Comparison of ENCODE assay signal across 8 cellular contexts in the genomic region with DNA sequence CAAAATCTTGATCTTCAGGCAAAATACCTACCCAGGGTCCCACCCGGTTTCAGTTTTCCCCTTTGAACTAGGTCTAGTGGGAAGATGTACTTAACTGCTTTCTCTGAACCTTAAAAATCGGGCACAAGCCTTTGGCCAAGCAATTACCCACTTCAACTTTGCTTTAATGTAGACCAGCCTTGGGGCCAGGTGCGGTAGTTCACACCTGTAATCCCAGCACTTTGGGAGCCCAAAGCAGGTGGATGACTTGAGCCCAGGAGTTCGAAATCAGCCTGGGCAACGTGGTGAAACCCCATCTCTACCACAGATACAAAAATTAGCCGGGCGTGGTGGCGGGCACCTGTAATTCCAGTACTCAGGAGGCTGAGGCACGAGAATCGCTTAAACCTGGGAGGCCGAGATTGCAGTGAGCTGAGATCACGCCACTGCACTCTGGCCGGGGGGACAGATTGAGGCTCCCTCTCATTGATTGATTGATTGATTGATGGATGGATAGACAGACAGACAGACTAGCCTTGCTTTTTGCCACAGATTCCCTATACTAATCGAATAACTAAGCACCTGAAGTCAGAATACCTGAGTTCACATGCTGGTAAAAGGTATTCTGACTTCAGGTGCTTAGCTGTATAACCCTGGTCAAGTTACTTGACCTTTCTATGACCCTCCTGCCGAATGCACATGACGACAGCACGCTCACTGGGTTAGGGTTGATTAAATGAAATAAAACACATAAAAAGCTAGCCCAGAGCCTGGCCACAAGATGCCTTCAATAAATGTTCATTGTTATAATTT. TPM values are rescaled to one million over a fixed set of nuclear protein-coding genes. Genes with fewer than 3 reads are reported as not detected.
DNase-seq lines count a peak whose midpoint lies in the region; ATAC-seq, FAIRE-seq and TF ChIP-seq lines count a peak whose summit lies in the region.

No MANE protein-coding gene starts in this region.

- peak overlapping the region; percentile 46 for H3K27ac ChIP-seq in angular gyrus (ENCODE audit: low read depth, low read length)
- peak overlapping the region; percentile 76 for H3K27ac ChIP-seq in HepG2 (ENCODE audit: extremely low read length, insufficient read depth, low read length)
- peak overlapping the region; percentile 98 for H3K27ac ChIP-seq in thoracic aorta

- CTCF ChIA-PET in activated CD4-positive, alpha-beta T cell treated with anti-CD3 and anti-CD28 coated beads, Interleukin-2, amount 10 ng/mL, durations not matched to agents 7 days and 5 days (lab: Charles Lee) = interaction anchor here (1.0 to 1.2 kb wide), 3 partner anchors 11 to 51 kb away, joined by 3 to 6 read pairs (median 4); no protein-coding TSS in a partner anchor
- CTCF ChIA-PET in HepG2 (lab: Yijun Ruan, JAX; ENCODE audit: low intra/inter-chr PET ratio, low total read pairs) = interaction anchor here (2.1 kb wide), 1 partner anchor 51 kb away, joined by 7 read pairs; no protein-coding TSS in a partner anchor

- intact Hi-C loops in HepG2 (cut with micrococcal nuclease; ENCODE audit: unreplicated experiment) = loop anchor here (1.0 kb wide), 2 partner anchors 14 to 20 kb away; no protein-coding TSS in a partner anchor

- H3K4me3 ChIP-seq in HepG2 (replicated peaks in 1 of 3; ENCODE audit: insufficient read depth in 1 of 3, low read depth in 2 of 3, low read length in 3 of 3) (peak overlapping the region; percentile 61 to 81 (median 80)), thoracic aorta (peak overlapping the region; percentile 90)

- H3K9me3 ChIP-seq in HepG2 (ENCODE audit: low read length) = no peaks in the 10 kb centered on the region
- no peaks in the 10 kb centered on the region for H3K9me3 ChIP-seq in thoracic aorta

- H3K27ac Mint-ChIP-seq in activated CD4-positive, alpha-beta T cell treated with anti-CD3 and anti-CD28 coated beads, Interleukin-2, amount 10 ng/mL, durations not matched to agents 7 days and 5 days = peak overlapping the region; percentile 91

- no peak for FAIRE-seq in HepG2 (lab: Jason Lieb, UNC)

- peak overlapping the region; percentile 82 for H3K4me2 ChIP-seq in HepG2 (ENCODE audit: low read depth, low read length)

- H3K4me3 Mint-ChIP-seq in activated CD4-positive, alpha-beta T cell treated with anti-CD3 and anti-CD28 coated beads, Interleukin-2, amount 10 ng/mL, durations not matched to agents 7 days and 5 days = peak overlapping the region; percentile 91

- H3K27me3 ChIP-seq in HepG2 (ENCODE audit: control insufficient read depth in 1 of 2, insufficient read depth in 2 of 2, low read length in 2 of 2) = no peaks in the 10 kb centered on the region; a peak in 1 of 5 replicates
- no peaks in the 10 kb centered on the region for H3K27me3 ChIP-seq in thoracic aorta (replicated peaks; ENCODE audit: insufficient read depth)

- H3K9me3 Mint-ChIP-seq in activated CD4-positive, alpha-beta T cell treated with anti-CD3 and anti-CD28 coated beads, Interleukin-2, amount 10 ng/mL, durations not matched to agents 7 days and 5 days = no peaks in the 10 kb centered on the region

- TF ChIP-seq EP300 in HepG2 (IDR thresholded peaks at IDR 0.05; ENCODE audit: low read depth in 2 of 2, low read length in 2 of 2) = no peak
- no peak for TF ChIP-seq EP300 in HepG2 (CRISPR knock-in tag; IDR thresholded peaks at IDR 0.05; ENCODE audit: borderline replicate concordance)

- no peak for TF ChIP-seq RAD21 in HepG2 (CRISPR knock-in tag; IDR thresholded peaks at IDR 0.05)

- POLR2A ChIA-PET in activated CD4-positive, alpha-beta T cell treated with anti-CD3 and anti-CD28 coated beads, Interleukin-2, amount 10 ng/mL, durations not matched to agents 7 days and 5 days (lab: Charles Lee) = no interaction called here
- POLR2A ChIA-PET in HepG2 (lab: Yijun Ruan, JAX) = interaction anchor here (1.2 to 8.6 kb wide), 5 partner anchors 14 to 80 kb away, joined by 3 to 127 read pairs (median 6); partner anchors contain the start of gene ZCCHC8

- no peaks in the 10 kb centered on the region for H3K27me3 Mint-ChIP-seq in activated CD4-positive, alpha-beta T cell treated with anti-CD3 and anti-CD28 coated beads, Interleukin-2, amount 10 ng/mL, durations not matched to agents 7 days and 5 days

- H3K79me2 ChIP-seq in HepG2 (ENCODE audit: insufficient read depth, low read length) = peaks cover 47% of the 10 kb centered on the region

- 56% methylated on average over 14 of the region's 17 CpGs for WGBS in HepG2 (ENCODE audit: low lambda C conversion rate)

- H3K36me3 ChIP-seq in HepG2 (replicated peaks in 1 of 2; ENCODE audit: control insufficient read depth in 1 of 2, insufficient read depth in 2 of 2, low read length in 2 of 2) (no peaks in the 10 kb centered on the region), thoracic aorta (no peaks in the 10 kb centered on the region)

- ATAC-seq in HepG2 (no peak), thoracic aorta (ENCODE audit: insufficient number of reproducible peaks, low FRiP score, low read depth) (no peak)

- H4K20me1 ChIP-seq in HepG2 (ENCODE audit: insufficient read depth, low read length) = no peaks in the 10 kb centered on the region

- no TSS peak for BruUV-seq in HepG2 (replicated peaks; lab: Mats Ljungman, UMichigan)

- peak overlapping the region; percentile 91; the same call in 1 of the 2 replicates for H3K9ac ChIP-seq in HepG2 (ENCODE audit: insufficient read depth, low read depth, low read length)

- in situ Hi-C loops in HepG2 (cut with HindIII; ENCODE audit: extremely low pct_ligation_motif_present, low pct_unique_long_range_greater_than_20kb) = no loop called here

- H2AFZ ChIP-seq in HepG2 (ENCODE audit: low read length) = no peak overlapping the region

- no peak for TF ChIP-seq POLR2A in HepG2 (IDR thresholded peaks at IDR 0.05; ENCODE audit: insufficient read depth in 1 of 2, low read depth in 2 of 2, low read length in 2 of 2)

- peaks cover 32% of the 10 kb centered on the region for H3K4me1 Mint-ChIP-seq in activated CD4-positive, alpha-beta T cell treated with anti-CD3 and anti-CD28 coated beads, Interleukin-2, amount 10 ng/mL, durations not matched to agents 7 days and 5 days

- DNase-seq in activated CD4-positive, alpha-beta T cell treated with anti-CD3 and anti-CD28 coated beads, Interleukin-2, amount 10 ng/mL, durations not matched to agents 7 days and 5 days = no peak
- no peak for DNase-seq in activated CD4-positive, alpha-beta T cell treated with anti-CD3 and anti-CD28 coated beads, Interleukin-2, amount 50 U/mL, for 4 hours
- DNase-seq in HepG2 (ENCODE audit: low spot score) (no peak), thoracic aorta (ENCODE audit: low spot score) (no peak), SIG-M5 (lab: John Stamatoyannopoulos, UW) (no peak), DMS53 treated with DMSO at 0.1 percent for 48 hours (lab: John Stamatoyannopoulos, UW; ENCODE audit: unreplicated experiment) (no peak)
- DNase-seq in stimulated activated CD4-positive, alpha-beta T cell treated with anti-CD3 and anti-CD28 coated beads, Interleukin-12 subunit alpha, Interleukin-12 subunit beta, amount 100 ng/mL, for 4 hours = no peak

- peaks cover 15% of the 10 kb centered on the region for H3K36me3 Mint-ChIP-seq in activated CD4-positive, alpha-beta T cell treated with anti-CD3 and anti-CD28 coated beads, Interleukin-2, amount 10 ng/mL, durations not matched to agents 7 days and 5 days (ENCODE audit: low read depth)

- peaks cover 55% of the 10 kb centered on the region for H3K4me1 ChIP-seq in HepG2 (ENCODE audit: insufficient read depth, low read length)
- H3K4me1 ChIP-seq in thoracic aorta (ENCODE audit: control insufficient read depth in 1 of 2, low read depth in 2 of 2) = peaks cover 22 to 38% of the 10 kb centered on the region in 2 donors

- TF ChIP-seq CTCF in HepG2 (CRISPR knock-in tag; IDR thresholded peaks at IDR 0.05) = no peak
- no peak for TF ChIP-seq CTCF in thoracic aorta (IDR thresholded peaks at IDR 0.05)

TF ChIP-seq in HepG2, 621 proteins besides CTCF, POLR2A, EP300 and RAD21 (continues in another document):
- no peak for TF ChIP-seq ZBTB20 (CRISPR knock-in tag; IDR thresholded peaks at IDR 0.05; ENCODE audit: borderline replicate concordance, low read depth)
- TF ChIP-seq, protein P1, sequence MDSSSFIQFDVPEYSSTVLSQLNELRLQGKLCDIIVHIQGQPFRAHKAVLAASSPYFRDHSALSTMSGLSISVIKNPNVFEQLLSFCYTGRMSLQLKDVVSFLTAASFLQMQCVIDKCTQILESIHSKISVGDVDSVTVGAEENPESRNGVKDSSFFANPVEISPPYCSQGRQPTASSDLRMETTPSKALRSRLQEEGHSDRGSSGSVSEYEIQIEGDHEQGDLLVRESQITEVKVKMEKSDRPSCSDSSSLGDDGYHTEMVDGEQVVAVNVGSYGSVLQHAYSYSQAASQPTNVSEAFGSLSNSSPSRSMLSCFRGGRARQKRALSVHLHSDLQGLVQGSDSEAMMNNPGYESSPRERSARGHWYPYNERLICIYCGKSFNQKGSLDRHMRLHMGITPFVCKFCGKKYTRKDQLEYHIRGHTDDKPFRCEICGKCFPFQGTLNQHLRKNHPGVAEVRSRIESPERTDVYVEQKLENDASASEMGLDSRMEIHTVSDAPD (CRISPR knock-in tag; IDR thresholded peaks at IDR 0.05) = no peak

RNA-seq across cellular contexts. Expression of gene CLIP1, which starts 1.8 kb away (rescaled TPM):
- total RNA-seq in activated CD4-positive, alpha-beta T cell treated with anti-CD3 and anti-CD28 coated beads, Interleukin-2, amount 10 ng/mL, durations not matched to agents 7 days and 5 days = 10 to 100 TPM; 75.6 to 76.5 TPM
- 28.9 and 30.2 TPM in 2 replicates for total RNA-seq in HepG2 (2016; rRNA removed; fragmentation: Illumina TruSeq; extraction: Trizol)
- total RNA-seq in HepG2 (2016; cell fraction: cytosol; rRNA removed; fragmentation: Illumina TruSeq; extraction: Trizol; ENCODE audit: low read depth) = 16.2 and 21.0 TPM in 2 replicates
- total RNA-seq in HepG2 (2016; cell fraction: insoluble cytoplasmic fraction; rRNA removed; fragmentation: Illumina TruSeq; extraction: Trizol) = 26.9 and 28.6 TPM in 2 replicates
- 15.5 and 15.9 TPM in 2 replicates for total RNA-seq in HepG2 (2016; cell fraction: membrane; rRNA removed; fragmentation: Illumina TruSeq; extraction: Trizol)
- total RNA-seq in HepG2 (2016; cell fraction: nucleus; rRNA removed; fragmentation: Illumina TruSeq; extraction: Trizol) = 33.5 and 40.7 TPM in 2 replicates
- 42.8 and 43.7 TPM in 2 replicates for polyA plus RNA-seq in HepG2 (2011; rRNA removed)
- 26.7 and 33.0 TPM in 2 replicates for polyA plus RNA-seq in HepG2 (2011; cell fraction: cytosol; rRNA removed)
- polyA plus RNA-seq in HepG2 (2011; cell fraction: nucleus; rRNA removed) = 30.4 and 31.8 TPM in 2 replicates
- 21.0 and 26.9 TPM in 2 replicates for polyA plus RNA-seq in HepG2 (2012)
- polyA plus RNA-seq in HepG2 (2016; cell fraction: cytosol; fragmentation: Illumina TruSeq; extraction: Trizol; ENCODE audit: low read depth) = 0.83 and 0.97 TPM in 2 replicates
- 22.9 and 23.8 TPM in 2 replicates for polyA plus RNA-seq in HepG2 (2016; cell fraction: insoluble cytoplasmic fraction; fragmentation: Illumina TruSeq; extraction: Trizol; ENCODE audit: low read depth)
- polyA plus RNA-seq in HepG2 (2016; cell fraction: membrane; fragmentation: Illumina TruSeq; extraction: Trizol; ENCODE audit: low read depth) = 3.9 and 5.6 TPM in 2 replicates
- 35.5 and 36.6 TPM in 2 replicates for polyA plus RNA-seq in HepG2 (2016; cell fraction: nucleus; fragmentation: Illumina TruSeq; extraction: Trizol; ENCODE audit: insufficient read depth, low read depth)
- 62.5 and 153 TPM in 2 replicates for polyA minus RNA-seq in HepG2 (2011; rRNA and poly(A)+ RNA removed; ENCODE audit: low replicate concordance)
- 23.9 and 31.3 TPM in 2 replicates for polyA minus RNA-seq in HepG2 (2011; cell fraction: cytosol; rRNA and poly(A)+ RNA removed)
- polyA minus RNA-seq in HepG2 (2011; cell fraction: nucleus; rRNA and poly(A)+ RNA removed) = 47.6 and 65.9 TPM in 2 replicates
- 100 to 1,000 TPM in 1 of 2 donors, 10 to 100 TPM in 1; 91.2 to 180 TPM for total RNA-seq in thoracic aorta

Comparison
In these comparisons a context has a peak if more than half of its experiments do, and no peak if none do; other contexts are left out.
1. H3K27ac ChIP-seq: peak in every context shown above with its lines; median percentile 98 in thoracic aorta; 76 in HepG2; 46 in angular gyrus.